In genomic region chr10:12068467-12069269, GRCh38 we compare ENCODE assay signal across 8 cellular contexts. TPM values are rescaled to one million over a fixed set of nuclear protein-coding genes. Genes with fewer than 3 reads are reported as not detected.
DNase-seq lines count a peak whose midpoint lies in the region; ATAC-seq, FAIRE-seq and TF ChIP-seq lines count a peak whose summit lies in the region.

A gene with protein sequence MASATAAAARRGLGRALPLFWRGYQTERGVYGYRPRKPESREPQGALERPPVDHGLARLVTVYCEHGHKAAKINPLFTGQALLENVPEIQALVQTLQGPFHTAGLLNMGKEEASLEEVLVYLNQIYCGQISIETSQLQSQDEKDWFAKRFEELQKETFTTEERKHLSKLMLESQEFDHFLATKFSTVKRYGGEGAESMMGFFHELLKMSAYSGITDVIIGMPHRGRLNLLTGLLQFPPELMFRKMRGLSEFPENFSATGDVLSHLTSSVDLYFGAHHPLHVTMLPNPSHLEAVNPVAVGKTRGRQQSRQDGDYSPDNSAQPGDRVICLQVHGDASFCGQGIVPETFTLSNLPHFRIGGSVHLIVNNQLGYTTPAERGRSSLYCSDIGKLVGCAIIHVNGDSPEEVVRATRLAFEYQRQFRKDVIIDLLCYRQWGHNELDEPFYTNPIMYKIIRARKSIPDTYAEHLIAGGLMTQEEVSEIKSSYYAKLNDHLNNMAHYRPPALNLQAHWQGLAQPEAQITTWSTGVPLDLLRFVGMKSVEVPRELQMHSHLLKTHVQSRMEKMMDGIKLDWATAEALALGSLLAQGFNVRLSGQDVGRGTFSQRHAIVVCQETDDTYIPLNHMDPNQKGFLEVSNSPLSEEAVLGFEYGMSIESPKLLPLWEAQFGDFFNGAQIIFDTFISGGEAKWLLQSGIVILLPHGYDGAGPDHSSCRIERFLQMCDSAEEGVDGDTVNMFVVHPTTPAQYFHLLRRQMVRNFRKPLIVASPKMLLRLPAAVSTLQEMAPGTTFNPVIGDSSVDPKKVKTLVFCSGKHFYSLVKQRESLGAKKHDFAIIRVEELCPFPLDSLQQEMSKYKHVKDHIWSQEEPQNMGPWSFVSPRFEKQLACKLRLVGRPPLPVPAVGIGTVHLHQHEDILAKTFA (plus strand): TSS chr10:12068954. CDS start chr10:12069034, 80 bp downstream.

- H3K27ac ChIP-seq in angular gyrus (ENCODE audit: low read depth, low read length) (peak within 1 kb of the TSS; percentile 78), psoas muscle (peak within 1 kb of the TSS; percentile 91)

- WGBS in psoas muscle, 3 donors: 3 to 4% (median 4%) methylated on average over 59 to 66 of the region's 66 CpGs

- peaks cover 10% of the 10 kb centered on the region for H3K4me1 ChIP-seq in psoas muscle

- H3K27ac Mint-ChIP-seq in T-helper 17 cell: peak within 1 kb of the TSS; percentile 88

- FAIRE-seq in urothelium cell line (lab: Jason Lieb, UNC): peak; percentile 37

- peak within 1 kb of the TSS; percentile 87 for H3K4me3 Mint-ChIP-seq in T-helper 17 cell

- H3K4me3 ChIP-seq in psoas muscle: peak within 1 kb of the TSS; percentile 74

- H3K4me1 Mint-ChIP-seq in T-helper 17 cell: peaks cover 8% of the 10 kb centered on the region

- H3K36me3 ChIP-seq in psoas muscle (ENCODE audit: insufficient read depth in 1 of 2, low read depth in 1 of 2): no peaks in the 10 kb centered on the region

- H3K27me3 Mint-ChIP-seq in T-helper 17 cell: no peaks in the 10 kb centered on the region

- H3K9me3 ChIP-seq in T-helper 17 cell (ENCODE audit: control insufficient read depth, low read length, poor library complexity, severe bottlenecking) (no peaks in the 10 kb centered on the region), psoas muscle (no peaks in the 10 kb centered on the region)

- ATAC-seq in HG02885 (IDR thresholded peaks at IDR 0.05; ENCODE audit: poor library complexity, unreplicated experiment): peak; percentile 97
- ATAC-seq in T-helper 17 cell: peak; percentile 99
- ATAC-seq in left ventricle myocardium superior: peak; percentile 99
- peak; percentile 99 to 100 (median 99) for ATAC-seq in psoas muscle

- peak; percentile 85 for TF ChIP-seq POLR2A in GM15510 (IDR thresholded peaks at IDR 0.05; ENCODE audit: borderline replicate concordance, extremely low read depth, insufficient read length)

- peak; percentile 51 for TF ChIP-seq CTCF in psoas muscle (IDR thresholded peaks at IDR 0.05)

- intact Hi-C loops in left ventricle myocardium superior (cut with micrococcal nuclease) (no loop called here), psoas muscle (cut with DNase I) (loop anchor here in 1 of 2 donors (1.0 kb wide), 1 partner anchor 25 kb away; no protein-coding TSS in a partner anchor)

- no peaks in the 10 kb centered on the region for H3K36me3 Mint-ChIP-seq in T-helper 17 cell (ENCODE audit: low read depth)

- DNase-seq in NCI-H1694 treated with DMSO at 0.1 percent for 48 hours (lab: John Stamatoyannopoulos, UW) (peak; percentile 91), T-helper 17 cell (peak; percentile 98 to 99 (median 98)), left ventricle myocardium superior (peak; percentile 99), psoas muscle (peak; percentile 99), urothelium cell line (ENCODE audit: low spot score) (peak; percentile 100)

- no peaks in the 10 kb centered on the region for H3K27me3 ChIP-seq in psoas muscle (ENCODE audit: insufficient read depth in 3 of 3, low read length in 2 of 3)

RNA-seq across cellular contexts. Expression of the gene that starts here (rescaled TPM):
- 10 to 100 TPM in 1 of 2 donors, 1 to 10 TPM in 1; 8.9 to 10.3 TPM for total RNA-seq in T-helper 17 cell
- 22.2 TPM for total RNA-seq in left ventricle myocardium superior
- total RNA-seq in psoas muscle: 10 to 100 TPM; 14.1 to 31.7 (median 20.0) TPM
- polyA plus RNA-seq in psoas muscle: 10 to 100 TPM in 1 of 3 donors, 1 to 10 TPM in 2; 5.8 to 10.4 (median 6.1) TPM

Comparison
In these comparisons a context has a peak if more than half of its experiments do, and no peak if none do; other contexts are left out.
1. Peak in every context shown above with its lines: DNase-seq, ATAC-seq, H3K4me3 ChIP-seq and H3K27ac ChIP-seq.